ENCODE assay signal across 2 cellular contexts in the genomic region with DNA sequence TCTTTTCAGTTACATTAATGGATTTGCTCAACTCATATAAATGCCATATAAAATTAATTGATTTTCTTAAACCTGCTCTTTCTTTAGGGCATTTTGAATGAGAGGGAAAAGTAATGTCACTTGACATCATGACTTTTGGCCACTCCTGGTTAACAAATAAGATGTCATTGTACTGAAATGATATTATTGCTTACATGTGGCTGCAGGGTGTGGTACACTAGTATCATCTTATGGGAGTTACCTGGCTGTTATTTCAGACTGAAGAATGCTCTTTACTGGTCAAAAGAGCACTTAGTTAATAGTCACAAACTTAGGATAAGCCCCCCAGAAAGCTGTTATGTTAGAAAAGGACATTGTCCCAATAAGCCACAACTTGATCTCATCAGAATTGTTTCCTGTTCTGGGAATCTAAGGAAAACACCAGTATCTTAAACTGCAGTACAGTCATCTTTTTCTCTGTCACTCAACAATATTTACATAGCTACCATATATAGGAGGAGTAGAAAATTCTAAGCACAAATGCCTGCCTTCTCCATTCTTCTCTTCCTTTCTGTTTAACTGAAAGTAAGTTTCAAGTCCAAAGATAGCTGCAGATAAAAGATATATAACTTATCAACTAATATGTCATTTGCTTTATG.
TF ChIP-seq lines count a peak whose summit lies in the region.

No MANE protein-coding gene starts in this region.

TF ChIP-seq in SK-N-SH, 30 proteins besides CTCF, POLR2A, EP300 and RAD21 (continued from another document):
- TF ChIP-seq TEAD4 (IDR thresholded peaks at IDR 0.05; ENCODE audit: borderline replicate concordance, insufficient read depth) (no peak), ELF1 (IDR thresholded peaks at IDR 0.05) (no peak), SMC3 (IDR thresholded peaks at IDR 0.05; ENCODE audit: low read depth, low read length) (no peak), FOSL2 (IDR thresholded peaks at IDR 0.05; ENCODE audit: borderline replicate concordance, low read depth) (no peak), GABPA (IDR thresholded peaks at IDR 0.05; ENCODE audit: low read depth) (no peak), CHD2 (IDR thresholded peaks at IDR 0.05; ENCODE audit: low read length, partially characterized antibody) (no peak), RFX5 (IDR thresholded peaks at IDR 0.05; ENCODE audit: low read length) (no peak), NFIC (IDR thresholded peaks at IDR 0.05; ENCODE audit: borderline replicate concordance) (no peak)
- TF ChIP-seq, protein P1, sequence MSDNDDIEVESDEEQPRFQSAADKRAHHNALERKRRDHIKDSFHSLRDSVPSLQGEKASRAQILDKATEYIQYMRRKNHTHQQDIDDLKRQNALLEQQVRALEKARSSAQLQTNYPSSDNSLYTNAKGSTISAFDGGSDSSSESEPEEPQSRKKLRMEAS (IDR thresholded peaks at IDR 0.05; ENCODE audit: low read depth) = no peak
- TF ChIP-seq, protein P2, sequence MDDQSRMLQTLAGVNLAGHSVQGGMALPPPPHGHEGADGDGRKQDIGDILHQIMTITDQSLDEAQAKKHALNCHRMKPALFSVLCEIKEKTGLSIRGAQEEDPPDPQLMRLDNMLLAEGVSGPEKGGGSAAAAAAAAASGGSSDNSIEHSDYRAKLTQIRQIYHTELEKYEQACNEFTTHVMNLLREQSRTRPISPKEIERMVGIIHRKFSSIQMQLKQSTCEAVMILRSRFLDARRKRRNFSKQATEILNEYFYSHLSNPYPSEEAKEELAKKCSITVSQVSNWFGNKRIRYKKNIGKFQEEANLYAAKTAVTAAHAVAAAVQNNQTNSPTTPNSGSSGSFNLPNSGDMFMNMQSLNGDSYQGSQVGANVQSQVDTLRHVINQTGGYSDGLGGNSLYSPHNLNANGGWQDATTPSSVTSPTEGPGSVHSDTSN (IDR thresholded peaks at IDR 0.05) = no peak

TF ChIP-seq in SK-N-SH treated with all-trans-retinoic acid at 6 μM for 48 hours, 23 proteins besides CTCF, POLR2A, EP300 and RAD21 (continued from another document):
- TF ChIP-seq ESRRG (CRISPR knock-in tag; IDR thresholded peaks at IDR 0.05) = no peak
- no peak for TF ChIP-seq CSDC2 (CRISPR knock-in tag; IDR thresholded peaks at IDR 0.05)
- TF ChIP-seq PPARA (CRISPR knock-in tag; IDR thresholded peaks at IDR 0.05; ENCODE audit: borderline replicate concordance) = no peak
- TF ChIP-seq, protein P3, sequence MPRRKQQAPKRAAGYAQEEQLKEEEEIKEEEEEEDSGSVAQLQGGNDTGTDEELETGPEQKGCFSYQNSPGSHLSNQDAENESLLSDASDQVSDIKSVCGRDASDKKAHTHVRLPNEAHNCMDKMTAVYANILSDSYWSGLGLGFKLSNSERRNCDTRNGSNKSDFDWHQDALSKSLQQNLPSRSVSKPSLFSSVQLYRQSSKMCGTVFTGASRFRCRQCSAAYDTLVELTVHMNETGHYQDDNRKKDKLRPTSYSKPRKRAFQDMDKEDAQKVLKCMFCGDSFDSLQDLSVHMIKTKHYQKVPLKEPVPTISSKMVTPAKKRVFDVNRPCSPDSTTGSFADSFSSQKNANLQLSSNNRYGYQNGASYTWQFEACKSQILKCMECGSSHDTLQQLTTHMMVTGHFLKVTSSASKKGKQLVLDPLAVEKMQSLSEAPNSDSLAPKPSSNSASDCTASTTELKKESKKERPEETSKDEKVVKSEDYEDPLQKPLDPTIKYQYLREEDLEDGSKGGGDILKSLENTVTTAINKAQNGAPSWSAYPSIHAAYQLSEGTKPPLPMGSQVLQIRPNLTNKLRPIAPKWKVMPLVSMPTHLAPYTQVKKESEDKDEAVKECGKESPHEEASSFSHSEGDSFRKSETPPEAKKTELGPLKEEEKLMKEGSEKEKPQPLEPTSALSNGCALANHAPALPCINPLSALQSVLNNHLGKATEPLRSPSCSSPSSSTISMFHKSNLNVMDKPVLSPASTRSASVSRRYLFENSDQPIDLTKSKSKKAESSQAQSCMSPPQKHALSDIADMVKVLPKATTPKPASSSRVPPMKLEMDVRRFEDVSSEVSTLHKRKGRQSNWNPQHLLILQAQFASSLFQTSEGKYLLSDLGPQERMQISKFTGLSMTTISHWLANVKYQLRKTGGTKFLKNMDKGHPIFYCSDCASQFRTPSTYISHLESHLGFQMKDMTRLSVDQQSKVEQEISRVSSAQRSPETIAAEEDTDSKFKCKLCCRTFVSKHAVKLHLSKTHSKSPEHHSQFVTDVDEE (CRISPR knock-in tag; IDR thresholded peaks at IDR 0.05) = no peak
- no peak for TF ChIP-seq ZNF565 (CRISPR knock-in tag; conservative IDR thresholded peaks at IDR 0.05; ENCODE audit: low read depth)
